In the genomic region with DNA sequence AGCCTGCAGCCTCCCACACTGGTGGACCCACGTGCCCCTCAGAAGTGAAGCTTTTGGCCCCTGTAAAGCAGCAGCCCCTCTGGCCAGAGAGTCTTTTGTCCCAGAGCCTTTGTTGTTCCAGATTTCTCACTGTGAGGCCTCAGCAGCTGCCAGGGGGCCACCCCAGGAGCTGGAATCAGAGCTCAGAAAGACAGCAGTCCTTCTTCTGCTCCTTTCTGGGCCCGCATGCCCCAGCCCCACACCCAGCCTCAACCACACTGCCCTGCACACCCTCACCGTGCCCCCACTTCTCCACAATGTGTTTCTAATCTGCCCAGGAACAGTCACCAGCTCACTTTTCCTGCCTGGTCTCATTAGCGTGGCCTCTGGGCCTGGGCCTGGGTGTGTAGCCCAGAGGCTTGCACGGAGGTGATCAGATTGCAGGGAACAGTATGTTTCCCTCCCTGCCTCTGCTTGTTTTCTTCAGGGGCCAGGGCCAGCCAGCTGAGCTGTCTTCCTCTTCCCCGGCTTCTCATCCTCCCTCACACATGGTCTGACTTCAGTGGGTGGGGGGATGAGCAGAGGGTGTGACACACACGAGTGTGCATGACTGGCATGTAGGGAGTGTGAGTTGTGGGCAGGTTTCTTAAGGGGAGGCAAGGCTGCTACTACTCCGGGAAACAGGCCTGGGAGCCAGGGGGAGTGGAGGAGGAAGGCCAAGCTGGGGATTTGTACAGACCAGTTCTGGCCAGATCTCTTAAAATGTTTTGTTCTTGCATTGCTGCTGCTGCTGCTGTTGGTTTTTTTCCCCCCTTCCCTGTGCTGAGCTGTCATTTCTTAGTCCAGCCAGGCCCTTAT, we compare ENCODE assay signal across 8 cellular contexts.
DNase-seq lines count a peak whose midpoint lies in the region; ATAC-seq, FAIRE-seq and TF ChIP-seq lines count a peak whose summit lies in the region.

No MANE protein-coding gene starts in this region.

- H3K4me3 ChIP-seq in RWPE2 (ENCODE audit: severe bottlenecking) (no peak overlapping the region), MM.1S (ENCODE audit: low read length) (no peak overlapping the region)

- H3K27ac ChIP-seq in RWPE2 (ENCODE audit: poor library complexity, severe bottlenecking), result peak overlapping the region; percentile 94
- H3K27ac ChIP-seq in MM.1S (ENCODE audit: low read length), result no peak overlapping the region

- TF ChIP-seq POLR2A in GM12892 (IDR thresholded peaks at IDR 0.05; ENCODE audit: low read depth, low read length), result no peak
- no peak for TF ChIP-seq POLR2A in H54 (IDR thresholded peaks at IDR 0.05; ENCODE audit: low read depth, low read length)
- no peak for TF ChIP-seq POLR2A in GM18505 (IDR thresholded peaks at IDR 0.05; ENCODE audit: borderline replicate concordance, extremely low read depth, insufficient read depth, insufficient read length)

- H3F3A ChIP-seq in MM.1S (ENCODE audit: insufficient read depth, low read length), result no peaks in the 10 kb centered on the region

- H3K36me3 ChIP-seq in RWPE2 (ENCODE audit: low read depth) (no peaks in the 10 kb centered on the region), MM.1S (replicated peaks; ENCODE audit: insufficient read depth, low read length) (no peaks in the 10 kb centered on the region)

- no peaks in the 10 kb centered on the region for H4K20me1 ChIP-seq in MM.1S (ENCODE audit: insufficient read depth, low read length)

- no peaks in the 10 kb centered on the region for H3K9me3 ChIP-seq in RWPE2 (ENCODE audit: severe bottlenecking)
- H3K9me3 ChIP-seq in MM.1S (replicated peaks; ENCODE audit: insufficient read depth, low read length), result no peaks in the 10 kb centered on the region

- FAIRE-seq in GM12892 (lab: Jason Lieb, UNC), result peak; percentile 36
- FAIRE-seq in H54 (lab: Jason Lieb, UNC), result no peak

- H3K4me2 ChIP-seq in MM.1S (ENCODE audit: low read depth, low read length), result no peak overlapping the region

- DNase-seq in GM12892 (ENCODE audit: insufficient read length) (no peak), RWPE2 (ENCODE audit: low spot score) (peak; percentile 78), fibroblast of peridontal ligament (ENCODE audit: extremely low read depth) (peak; percentile 90), nucleus accumbens (lab: John Stamatoyannopoulos, UW) (peak in 51 of 56 donors; percentile 16 to 79 (median 58)), H54 (ENCODE audit: insufficient read length, low spot score) (no peak), MM.1S (no peak), NOMO-1 treated with dmso at 0.1 percent for 144 hours (lab: John Stamatoyannopoulos, UW; ENCODE audit: unreplicated experiment) (no peak)

- H2AFZ ChIP-seq in MM.1S (ENCODE audit: low read length), result no peak overlapping the region

- H3K27me3 ChIP-seq in RWPE2 (ENCODE audit: insufficient read depth, poor library complexity, severe bottlenecking), result no peaks in the 10 kb centered on the region
- no peaks in the 10 kb centered on the region for H3K27me3 ChIP-seq in MM.1S (replicated peaks; ENCODE audit: insufficient read depth, low read length)

- TF ChIP-seq CTCF in RWPE2 (IDR thresholded peaks at IDR 0.05; ENCODE audit: poor library complexity, severe bottlenecking), result no peak
- TF ChIP-seq CTCF in MM.1S (IDR thresholded peaks at IDR 0.05; ENCODE audit: low read length), result no peak

- peaks cover 44% of the 10 kb centered on the region for H3K4me1 ChIP-seq in RWPE2 (ENCODE audit: insufficient read depth, poor library complexity, severe bottlenecking)
- H3K4me1 ChIP-seq in MM.1S (ENCODE audit: low read length), result peaks cover 5% of the 10 kb centered on the region; the same call in 1 of the 2 replicates

- ATAC-seq in RWPE2 (ENCODE audit: low read depth) (peak; percentile 90), GM18505 (IDR thresholded peaks at IDR 0.05; ENCODE audit: unreplicated experiment) (no peak)

- H3K9ac ChIP-seq in MM.1S (ENCODE audit: low read length), result no peak overlapping the region

- H3K79me2 ChIP-seq in MM.1S (ENCODE audit: low read length), result no peaks in the 10 kb centered on the region

- H3K9me2 ChIP-seq in MM.1S (replicated peaks; ENCODE audit: insufficient read depth, low read length), result no peaks in the 10 kb centered on the region

Comparison
In these comparisons a context has a peak if more than half of its experiments do, and no peak if none do; other contexts are left out.
1. DNase-seq: peak in RWPE2 (single experiment), fibroblast of peridontal ligament (single experiment) and nucleus accumbens (51 of 56); none in GM12892 (single experiment), H54 (single experiment), MM.1S (single experiment) and NOMO-1 treated with dmso at 0.1 percent for 144 hours (single experiment).